In the genomic region with DNA sequence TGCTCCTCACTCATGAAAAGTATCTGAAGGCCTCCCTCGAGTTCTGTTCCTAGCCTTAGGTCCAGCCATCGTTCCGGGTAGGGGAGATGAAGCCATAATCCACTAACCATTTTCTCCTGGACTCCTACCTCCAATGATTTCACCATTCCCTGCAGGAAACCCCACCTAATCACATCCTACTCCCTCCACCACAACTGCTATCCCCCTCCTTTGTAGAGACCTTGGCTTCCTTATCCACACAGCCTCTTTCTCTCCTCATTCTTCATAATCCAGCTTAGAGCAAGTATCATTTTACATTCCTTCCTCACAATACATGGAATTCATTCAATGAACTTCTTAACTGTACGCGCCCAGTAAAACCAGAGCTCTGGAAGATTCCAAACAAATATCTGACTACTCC, we compare ENCODE assay signal across 1 cellular context.
TF ChIP-seq lines count a peak whose summit lies in the region.

No MANE protein-coding gene starts in this region.

TF ChIP-seq in HCT116, 20 proteins besides CTCF, POLR2A, EP300 and RAD21 (continued from another document):
- TF ChIP-seq, protein P1, sequence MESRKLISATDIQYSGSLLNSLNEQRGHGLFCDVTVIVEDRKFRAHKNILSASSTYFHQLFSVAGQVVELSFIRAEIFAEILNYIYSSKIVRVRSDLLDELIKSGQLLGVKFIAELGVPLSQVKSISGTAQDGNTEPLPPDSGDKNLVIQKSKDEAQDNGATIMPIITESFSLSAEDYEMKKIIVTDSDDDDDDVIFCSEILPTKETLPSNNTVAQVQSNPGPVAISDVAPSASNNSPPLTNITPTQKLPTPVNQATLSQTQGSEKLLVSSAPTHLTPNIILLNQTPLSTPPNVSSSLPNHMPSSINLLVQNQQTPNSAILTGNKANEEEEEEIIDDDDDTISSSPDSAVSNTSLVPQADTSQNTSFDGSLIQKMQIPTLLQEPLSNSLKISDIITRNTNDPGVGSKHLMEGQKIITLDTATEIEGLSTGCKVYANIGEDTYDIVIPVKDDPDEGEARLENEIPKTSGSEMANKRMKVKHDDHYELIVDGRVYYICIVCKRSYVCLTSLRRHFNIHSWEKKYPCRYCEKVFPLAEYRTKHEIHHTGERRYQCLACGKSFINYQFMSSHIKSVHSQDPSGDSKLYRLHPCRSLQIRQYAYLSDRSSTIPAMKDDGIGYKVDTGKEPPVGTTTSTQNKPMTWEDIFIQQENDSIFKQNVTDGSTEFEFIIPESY (IDR thresholded peaks at IDR 0.05; ENCODE audit: extremely low read depth, insufficient replicate concordance, low read length): no peak
- TF ChIP-seq, protein P2, sequence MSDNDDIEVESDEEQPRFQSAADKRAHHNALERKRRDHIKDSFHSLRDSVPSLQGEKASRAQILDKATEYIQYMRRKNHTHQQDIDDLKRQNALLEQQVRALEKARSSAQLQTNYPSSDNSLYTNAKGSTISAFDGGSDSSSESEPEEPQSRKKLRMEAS (IDR thresholded peaks at IDR 0.05): no peak
- TF ChIP-seq ZNF274 (IDR thresholded peaks at IDR 0.05; ENCODE audit: low read depth, low read length) (no peak), EZH2phosphoT487 (IDR thresholded peaks at IDR 0.05; ENCODE audit: borderline replicate concordance) (no peak), EGR1 (IDR thresholded peaks at IDR 0.05; ENCODE audit: low read depth) (no peak), CBX3 (IDR thresholded peaks at IDR 0.05; ENCODE audit: low read depth) (no peak), SP1 (IDR thresholded peaks at IDR 0.05; ENCODE audit: low read depth) (no peak), SIN3A (IDR thresholded peaks at IDR 0.05; ENCODE audit: low read depth) (no peak), POLR2AphosphoS5 (IDR thresholded peaks at IDR 0.05; ENCODE audit: low read depth, low read length) (no peak), ZFX (IDR thresholded peaks at IDR 0.05) (no peak), JUND (IDR thresholded peaks at IDR 0.05) (no peak), YY1 (IDR thresholded peaks at IDR 0.05; ENCODE audit: extremely low read depth, insufficient replicate concordance, low read depth, low read length) (no peak), TCF7L2 (IDR thresholded peaks at IDR 0.05; ENCODE audit: borderline replicate concordance, extremely low read depth, insufficient read depth, insufficient read length) (no peak), FOSL1 (IDR thresholded peaks at IDR 0.05; ENCODE audit: low read depth) (no peak), CEBPB (IDR thresholded peaks at IDR 0.05; ENCODE audit: low read depth) (no peak), ATF3 (IDR thresholded peaks at IDR 0.05) (no peak)
- TF ChIP-seq, protein P3, sequence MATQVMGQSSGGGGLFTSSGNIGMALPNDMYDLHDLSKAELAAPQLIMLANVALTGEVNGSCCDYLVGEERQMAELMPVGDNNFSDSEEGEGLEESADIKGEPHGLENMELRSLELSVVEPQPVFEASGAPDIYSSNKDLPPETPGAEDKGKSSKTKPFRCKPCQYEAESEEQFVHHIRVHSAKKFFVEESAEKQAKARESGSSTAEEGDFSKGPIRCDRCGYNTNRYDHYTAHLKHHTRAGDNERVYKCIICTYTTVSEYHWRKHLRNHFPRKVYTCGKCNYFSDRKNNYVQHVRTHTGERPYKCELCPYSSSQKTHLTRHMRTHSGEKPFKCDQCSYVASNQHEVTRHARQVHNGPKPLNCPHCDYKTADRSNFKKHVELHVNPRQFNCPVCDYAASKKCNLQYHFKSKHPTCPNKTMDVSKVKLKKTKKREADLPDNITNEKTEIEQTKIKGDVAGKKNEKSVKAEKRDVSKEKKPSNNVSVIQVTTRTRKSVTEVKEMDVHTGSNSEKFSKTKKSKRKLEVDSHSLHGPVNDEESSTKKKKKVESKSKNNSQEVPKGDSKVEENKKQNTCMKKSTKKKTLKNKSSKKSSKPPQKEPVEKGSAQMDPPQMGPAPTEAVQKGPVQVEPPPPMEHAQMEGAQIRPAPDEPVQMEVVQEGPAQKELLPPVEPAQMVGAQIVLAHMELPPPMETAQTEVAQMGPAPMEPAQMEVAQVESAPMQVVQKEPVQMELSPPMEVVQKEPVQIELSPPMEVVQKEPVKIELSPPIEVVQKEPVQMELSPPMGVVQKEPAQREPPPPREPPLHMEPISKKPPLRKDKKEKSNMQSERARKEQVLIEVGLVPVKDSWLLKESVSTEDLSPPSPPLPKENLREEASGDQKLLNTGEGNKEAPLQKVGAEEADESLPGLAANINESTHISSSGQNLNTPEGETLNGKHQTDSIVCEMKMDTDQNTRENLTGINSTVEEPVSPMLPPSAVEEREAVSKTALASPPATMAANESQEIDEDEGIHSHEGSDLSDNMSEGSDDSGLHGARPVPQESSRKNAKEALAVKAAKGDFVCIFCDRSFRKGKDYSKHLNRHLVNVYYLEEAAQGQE (IDR thresholded peaks at IDR 0.05; ENCODE audit: low read depth): no peak
